ENCODE assay signal across 14 cellular contexts in the genomic region with DNA sequence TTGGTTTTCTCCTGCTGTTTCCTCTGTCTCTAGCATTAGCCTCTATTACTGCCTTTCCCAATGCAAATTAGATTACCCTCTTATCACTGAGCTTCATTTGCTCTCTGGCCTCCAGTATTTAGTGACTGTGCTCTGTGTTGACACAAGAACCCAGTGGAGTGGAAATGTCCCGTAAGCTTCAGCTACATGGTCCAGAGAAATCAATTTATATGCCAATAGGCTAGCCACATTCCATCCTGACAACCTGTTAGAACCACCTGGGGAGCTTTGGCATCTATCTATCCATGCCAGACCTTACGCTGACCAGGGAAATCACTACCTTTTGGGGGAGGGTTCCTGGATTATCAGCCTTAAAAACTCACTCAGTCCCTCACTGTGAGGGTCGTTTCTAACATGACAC.
DNase-seq lines count a peak whose midpoint lies in the region; ATAC-seq, FAIRE-seq and TF ChIP-seq lines count a peak whose summit lies in the region.
"Had no signal": no experiment of that assay in that cellular context is flagged by ENCODE, and none has a peak within 500 bp of the region (broad histone marks: within the 10 kb centered on the region; RNA-seq: fewer than 3 reads in every experiment).

No MANE protein-coding gene starts in this region.

- H3K27me3 ChIP-seq in H1 (replicated peaks in 1 of 4; ENCODE audit: control insufficient read depth in 3 of 4, extremely low read depth in 1 of 4, insufficient read depth in 3 of 4, low read length in 3 of 4) = no peaks in the 10 kb centered on the region
- H3K27me3 ChIP-seq: BE2C, right atrium auricular region had no signal

- H3K36me3 Mint-ChIP-seq in neural crest cell (ENCODE audit: low read depth) (peaks cover 2% of the 10 kb centered on the region), T-cell (peaks cover 34% of the 10 kb centered on the region)

- no peak overlapping the region for H2BK12ac ChIP-seq in H1 (ENCODE audit: low read depth, low read length)

- no peaks in the 10 kb centered on the region for H3K79me2 ChIP-seq in H1 (ENCODE audit: control insufficient read depth in 1 of 2, insufficient read depth in 2 of 2, low read length in 2 of 2)

- H3K27me3 Mint-ChIP-seq in neural crest cell (ENCODE audit: low read depth) = no peaks in the 10 kb centered on the region
- H3K27me3 Mint-ChIP-seq in T-cell = no peaks in the 10 kb centered on the region
- H3K27me3 Mint-ChIP-seq: activated T-helper 17 cell treated with anti-CD3 and anti-CD28 coated beads, Interleukin-2, amount 50 U/mL, for 72 hours; central memory CD8-positive, alpha-beta T cell; naive B cell had no signal

- H3K9ac ChIP-seq in H1 (replicated peaks in 1 of 4; ENCODE audit: extremely low read depth in 1 of 4, low read depth in 3 of 4, low read length in 3 of 4) = no peak overlapping the region

- H2AFZ ChIP-seq in H1 (ENCODE audit: low read length) = no peak overlapping the region

- POLR2A ChIA-PET in HEK293 (lab: Yijun Ruan, JAX) = interaction anchor here (0.7 kb wide), 1 partner anchor 526 kb away, joined by 4 read pairs; no protein-coding TSS in a partner anchor
- POLR2A ChIA-PET in H1 (lab: Charles Lee; ENCODE audit: partially characterized antibody) = no interaction called here
- POLR2A ChIA-PET in T-cell (lab: Charles Lee) = interaction anchor here in 1 of 2 donors (1.0 kb wide), 1 partner anchor 10 kb away, joined by 3 read pairs; no protein-coding TSS in a partner anchor

- no peaks in the 10 kb centered on the region for H3K79me1 ChIP-seq in H1 (ENCODE audit: low read depth, low read length)

- H3K36me3 ChIP-seq in HEK293 (ENCODE audit: control insufficient read depth in 2 of 2, insufficient read depth in 1 of 2, low read length in 2 of 2) = no peaks in the 10 kb centered on the region
- H3K36me3 ChIP-seq in H1 (ENCODE audit: control insufficient read depth in 2 of 4, insufficient read depth in 4 of 4, low read length in 3 of 4) = no peaks in the 10 kb centered on the region; a peak in 2 of 8 replicates
- H3K36me3 ChIP-seq: BE2C had no signal

- CTCF ChIA-PET in HEK293 (lab: Yijun Ruan, JAX) (interaction anchor here (0.6 to 1.6 kb wide), 2 partner anchors 9 to 468 kb away, joined by 3 to 7 read pairs; no protein-coding TSS in a partner anchor), H1 (lab: Charles Lee; ENCODE audit: partially characterized antibody) (interaction anchor here (0.7 to 1.0 kb wide), 3 partner anchors 34 to 606 kb away, joined by 3 read pairs; no protein-coding TSS in a partner anchor), T-cell (lab: Charles Lee) (interaction anchor here in 1 of 2 donors (0.5 kb wide), 1 partner anchor 59 kb away, joined by 5 read pairs; no protein-coding TSS in a partner anchor)

- TF ChIP-seq CTCF in HEK293 (tag by site-specific recombination; IDR thresholded peaks at IDR 0.05) (no peak), H1 (IDR thresholded peaks at IDR 0.05; ENCODE audit: control extremely low read depth in 1 of 3, insufficient read depth in 1 of 3, low read depth in 1 of 3, low read length in 3 of 3) (no peak), neural crest cell (conservative IDR thresholded peaks at IDR 0.05) (no peak)

- no peak overlapping the region for H3K4ac ChIP-seq in H1 (replicated peaks; ENCODE audit: insufficient read length, low read depth, low read length)

- no peak overlapping the region for H2BK20ac ChIP-seq in H1 (ENCODE audit: low read length)

- H3K4me1 Mint-ChIP-seq in neural crest cell (peaks cover 13% of the 10 kb centered on the region), T-cell (peaks cover 4 to 15% (median 5%) of the 10 kb centered on the region in 3 donors)
- H3K4me1 Mint-ChIP-seq: naive B cell had no signal

- H4K8ac ChIP-seq in H1 (ENCODE audit: extremely low read depth, insufficient read depth, low read length) = no peak overlapping the region

- no peak overlapping the region for H2BK15ac ChIP-seq in H1 (ENCODE audit: low read length)

- no peak for TF ChIP-seq POLR2A in H1 (IDR thresholded peaks at IDR 0.05; ENCODE audit: control extremely low read depth in 1 of 2, low read depth in 2 of 2, low read length in 2 of 2)

- peaks cover 13% of the 10 kb centered on the region for H3K4me1 ChIP-seq in HEK293 (ENCODE audit: control insufficient read depth, insufficient read depth, low read length)
- peaks cover 2 to 8% (median 6%) of the 10 kb centered on the region in 4 experiments; a peak in 4 of 7 replicates for H3K4me1 ChIP-seq in H1 (replicated peaks in 1 of 4; ENCODE audit: control insufficient read depth in 3 of 4, insufficient read depth in 4 of 4, low read length in 3 of 4)
- H3K4me1 ChIP-seq: right atrium auricular region had no signal

- TF ChIP-seq RAD21 in H1 (IDR thresholded peaks at IDR 0.05 in 1 of 2, conservative IDR thresholded peaks at IDR 0.05 in 1 of 2; ENCODE audit: low read depth in 2 of 2, low read length in 2 of 2) = no peak

- FAIRE-seq in H1 (lab: Jason Lieb, UNC) = peak; percentile 66

- peak overlapping the region; percentile 24 to 29; a peak in 2 of 4 replicates for H3K4me2 ChIP-seq in H1 (ENCODE audit: insufficient read depth in 1 of 2, low read depth in 2 of 2, low read length in 2 of 2)

- no peak overlapping the region for H2AK5ac ChIP-seq in H1 (ENCODE audit: low read depth, low read length)

- H4K91ac ChIP-seq in H1 (replicated peaks; ENCODE audit: insufficient read length, low read length) = no peak overlapping the region

- H3K4me3 ChIP-seq in HEK293 (ENCODE audit: low read depth, low read length) (no peak overlapping the region), H1 (ENCODE audit: extremely low read depth in 1 of 4, insufficient read depth in 2 of 4, low read depth in 3 of 4, low read length in 4 of 4) (no peak overlapping the region; a peak in 1 of 8 replicates)
- H3K4me3 ChIP-seq: right atrium auricular region had no signal

- no peak overlapping the region for H3K56ac ChIP-seq in H1 (replicated peaks; ENCODE audit: insufficient read length, low read depth, low read length)

- H3K18ac ChIP-seq in H1 (ENCODE audit: extremely low read depth, low read length) = no peak overlapping the region

- no peak overlapping the region for H3K14ac ChIP-seq in H1 (ENCODE audit: insufficient read length)

- no peak for ATAC-seq in T-cell (replicated peaks in 1 of 4)
- ATAC-seq: activated T-helper 17 cell treated with anti-CD3 and anti-CD28 coated beads, Interleukin-2, amount 50 U/mL, for 72 hours had no signal

- H3K27ac Mint-ChIP-seq in neural crest cell (ENCODE audit: unreplicated experiment) = peak overlapping the region; percentile 28
- no peak overlapping the region for H3K27ac Mint-ChIP-seq in T-cell
- H3K27ac Mint-ChIP-seq: activated T-helper 17 cell treated with anti-CD3 and anti-CD28 coated beads, Interleukin-2, amount 50 U/mL, for 72 hours had no signal

- H3K23ac ChIP-seq in H1 (ENCODE audit: insufficient read length) = no peak overlapping the region

- H4K20me1 ChIP-seq in H1 (replicated peaks in 1 of 2; ENCODE audit: control insufficient read depth in 1 of 2, insufficient read depth in 2 of 2, low read length in 2 of 2) = no peaks in the 10 kb centered on the region

- H4K5ac ChIP-seq in H1 (ENCODE audit: insufficient read length, low read depth, low read length) = no peak overlapping the region

- H3K27ac ChIP-seq in HEK293 (ENCODE audit: extremely low read depth, low read depth, low read length) = no peak overlapping the region
- no peak overlapping the region for H3K27ac ChIP-seq in H1 (ENCODE audit: low read depth, low read length)
- H3K27ac ChIP-seq: right atrium auricular region had no signal

- intact Hi-C loops in cardiac septum (cut with DNase I) = no loop called here

- H2BK120ac ChIP-seq in H1 (replicated peaks; ENCODE audit: low read depth, low read length) = no peak overlapping the region

- peak; percentile 16 for DNase-seq in NCI-H2107 (lab: John Stamatoyannopoulos, UW)
- no peak for DNase-seq in H1 (ENCODE audit: low read depth in 1 of 2, low spot score in 2 of 2)
- DNase-seq in neural crest cell (ENCODE audit: low read depth, low spot score) = no peak
- no peak for DNase-seq in activated naive CD4-positive, alpha-beta T cell treated with anti-CD3 and anti-CD28 coated beads, Interleukin-2, amount 50 U/mL, for 16 hours
- DNase-seq in T-cell = no peak
- DNase-seq in cardiac septum (ENCODE audit: low spot score) = no peak
- no peak for DNase-seq in HPDE6-E6E7 (ENCODE audit: extremely low spot score)
- DNase-seq: BE2C, DMS 273 treated with DMSO at 0.1 percent for 48 hours, naive B cell had no signal

- TF ChIP-seq EP300 in H1 (IDR thresholded peaks at IDR 0.05; ENCODE audit: borderline replicate concordance in 1 of 2, low read depth in 2 of 2, low read length in 2 of 2) = no peak

- H3K9me3 Mint-ChIP-seq in neural crest cell (no peaks in the 10 kb centered on the region), T-cell (no peaks in the 10 kb centered on the region)
- H3K9me3 Mint-ChIP-seq: activated T-helper 17 cell treated with anti-CD3 and anti-CD28 coated beads, Interleukin-2, amount 50 U/mL, for 72 hours; central memory CD8-positive, alpha-beta T cell; naive B cell had no signal

- WGBS in H1 (ENCODE audit: extremely low coverage in 1 of 2, insufficient coverage in 1 of 2, insufficient read length in 1 of 2, insufficient replicate concordance in 2 of 2, low coverage in 1 of 2, low lambda C conversion rate in 2 of 2, missing lambda C conversion rate in 1 of 2), 2 experiments = 46% methylated on average over 3 of the region's 3 CpGs; no CpG with 5 or more reads in 1 of the 2 experiments

- no peak overlapping the region for H3K4me3 Mint-ChIP-seq in neural crest cell
- no peak overlapping the region for H3K4me3 Mint-ChIP-seq in T-cell
- H3K4me3 Mint-ChIP-seq: activated T-helper 17 cell treated with anti-CD3 and anti-CD28 coated beads, Interleukin-2, amount 50 U/mL, for 72 hours; central memory CD8-positive, alpha-beta T cell; naive B cell had no signal

- H3K23me2 ChIP-seq in H1 (ENCODE audit: low read depth, low read length) = no peaks in the 10 kb centered on the region

- H3K9me3 ChIP-seq in HEK293 (ENCODE audit: control insufficient read depth, insufficient read depth, low read depth, low read length) (no peaks in the 10 kb centered on the region), H1 (ENCODE audit: insufficient read depth in 2 of 2, low read depth in 1 of 2, low read length in 1 of 2) (no peaks in the 10 kb centered on the region)
- H3K9me3 ChIP-seq: BE2C, right atrium auricular region had no signal

- no peak overlapping the region for H2BK5ac ChIP-seq in H1 (ENCODE audit: low read depth, low read length)

TF ChIP-seq in HEK293, 187 proteins besides CTCF, POLR2A, EP300 and RAD21 (continues in another document):
- no peak for TF ChIP-seq ZNF843 (tag by site-specific recombination; IDR thresholded peaks at IDR 0.05)
- no peak for TF ChIP-seq SALL2 (tag by site-specific recombination; IDR thresholded peaks at IDR 0.05; ENCODE audit: borderline replicate concordance)
- peak; percentile 65 for TF ChIP-seq ZBTB17 (tag by site-specific recombination; IDR thresholded peaks at IDR 0.05)

TF ChIP-seq in H1, 55 proteins besides CTCF, POLR2A, EP300 and RAD21:
- TF ChIP-seq NANOG (IDR thresholded peaks at IDR 0.05; ENCODE audit: insufficient read depth, low read depth, low read length, poor library complexity, severe bottlenecking) (no peak), TEAD4 (IDR thresholded peaks at IDR 0.05; ENCODE audit: low read depth, low read length) (peak; percentile 34; the same call in 1 of the 2 replicates)
TF ChIP-seq in H1: peak in this region for 1.
